17 cellular contexts compared by ENCODE assay signal in the genomic region with DNA sequence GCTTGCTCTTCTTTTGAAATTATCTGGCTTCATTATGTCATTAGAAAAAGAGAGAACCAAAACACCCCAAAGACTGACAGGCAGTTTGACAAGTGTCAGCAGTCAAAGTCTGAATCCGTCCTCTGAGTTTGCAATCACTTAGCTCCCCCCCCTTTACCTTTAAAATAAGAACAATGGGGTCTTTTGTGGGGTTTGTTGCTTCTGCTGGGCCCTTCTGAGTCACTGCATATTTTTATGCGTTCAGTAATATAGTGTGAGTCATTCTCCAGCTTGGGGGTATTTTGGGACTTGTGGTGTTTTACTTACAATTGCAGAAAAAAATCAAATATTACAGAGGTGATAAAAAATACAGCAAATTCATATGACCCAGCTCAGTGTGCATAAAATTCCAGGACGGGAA.
DNase-seq lines count a peak whose midpoint lies in the region; ATAC-seq, FAIRE-seq and TF ChIP-seq lines count a peak whose summit lies in the region.
"Had no signal": no experiment of that assay in that cellular context is flagged by ENCODE, and none has a peak within 500 bp of the region (broad histone marks: within the 10 kb centered on the region; RNA-seq: fewer than 3 reads in every experiment).

No MANE protein-coding gene starts in this region.

- no peak for TF ChIP-seq RAD21 in Ishikawa (IDR thresholded peaks at IDR 0.05; ENCODE audit: low read depth)

- FAIRE-seq in bronchial epithelial cell (lab: Jason Lieb, UNC): no peak
- FAIRE-seq: colon had no signal

- H3K9me3 Mint-ChIP-seq in activated T-cell treated with anti-CD3 and anti-CD28 coated beads, Interleukin-2, amount 50 U/mL, for 24 hours: no peaks in the 10 kb centered on the region

- TF ChIP-seq CTCF in bronchial epithelial cell (IDR thresholded peaks at IDR 0.05; ENCODE audit: insufficient read depth, low read length, severe bottlenecking) (no peak), lung (IDR thresholded peaks at IDR 0.05; ENCODE audit: control extremely low read depth, extremely low read depth) (no peak)

- no peak overlapping the region for H3K27ac ChIP-seq in lung (ENCODE audit: low read depth in 1 of 2, low read length in 1 of 2)
- H3K27ac ChIP-seq: left lung had no signal

- peak; percentile 20; the same call in 1 of the 2 replicates for TF ChIP-seq EP300 in Ishikawa (IDR thresholded peaks at IDR 0.05; ENCODE audit: borderline replicate concordance)

- H3K4me3 ChIP-seq in bronchial epithelial cell (ENCODE audit: low read depth, low read length) (no peak overlapping the region), lung (no peak overlapping the region)
- H3K4me3 ChIP-seq: left lung had no signal

- H3K27me3 ChIP-seq in bronchial epithelial cell (ENCODE audit: control insufficient read depth, insufficient read depth, low read length) (no peaks in the 10 kb centered on the region), lung (ENCODE audit: control insufficient read depth, insufficient read depth) (no peaks in the 10 kb centered on the region)
- H3K27me3 ChIP-seq: left lung had no signal

- no peaks in the 10 kb centered on the region for H3K36me3 ChIP-seq in bronchial epithelial cell (ENCODE audit: control insufficient read depth, insufficient read depth, low read length)
- H3K36me3 ChIP-seq in lung (ENCODE audit: control insufficient read depth in 2 of 2, insufficient read depth in 2 of 2, low read length in 2 of 2): no peaks in the 10 kb centered on the region
- H3K36me3 ChIP-seq: left lung had no signal

- DNase-seq in AG20443 (ENCODE audit: low spot score) (peak; percentile 38), bronchial epithelial cell (ENCODE audit: low read depth) (peak; percentile 65), lung (ENCODE audit: low spot score) (peak; percentile 3), NCI-H146 (lab: John Stamatoyannopoulos, UW) (no peak), midbrain (lab: John Stamatoyannopoulos, UW) (no peak), NCI-H1436 treated with DMSO at 0.1 percent for 48 hours (lab: John Stamatoyannopoulos, UW) (no peak)
- no peak for DNase-seq in activated T-cell treated with anti-CD3 and anti-CD28 coated beads, Interleukin-2, amount 50 U/mL, for 24 hours
- DNase-seq: activated CD4-positive, alpha-beta T cell treated with anti-CD3 and anti-CD28 coated beads for 1 hour; activated effector memory CD4-positive, alpha-beta T cell treated with anti-CD3 and anti-CD28 coated beads, Interleukin-2, amount 50 U/mL, for 16 hours; left lung; NCI-H1092 treated with DMSO at 0.1 percent for 48 hours; NCI-H524 treated with DMSO at 0.1 percent for 48 hours; SIG-M5; stimulated activated naive B cell treated with anti-CD40 and anti-IgM and Interleukin-4, amounts not matched to agents 10 μg/mL and 1 μg/mL and 100 μg/mL, for 72 hours had no signal

- peaks cover 3% of the 10 kb centered on the region for H3K27me3 Mint-ChIP-seq in activated T-cell treated with anti-CD3 and anti-CD28 coated beads, Interleukin-2, amount 50 U/mL, for 24 hours

- H3K4me1 ChIP-seq in lung (ENCODE audit: control insufficient read depth in 2 of 2, insufficient read depth in 2 of 2, low read length in 2 of 2): no peaks in the 10 kb centered on the region
- H3K4me1 ChIP-seq: left lung had no signal

- peaks cover 0 to 8% of the 10 kb centered on the region in 2 donors for H3K9me3 ChIP-seq in lung (ENCODE audit: control insufficient read depth in 2 of 2, insufficient read depth in 1 of 2, low read length in 1 of 2)
- H3K9me3 ChIP-seq: left lung had no signal

- H3K36me3 Mint-ChIP-seq in activated T-cell treated with anti-CD3 and anti-CD28 coated beads, Interleukin-2, amount 50 U/mL, for 24 hours (ENCODE audit: low read depth): no peaks in the 10 kb centered on the region
- H3K36me3 Mint-ChIP-seq: CD14-positive monocyte; stimulated activated naive B cell treated with anti-CD40 and anti-IgM and Interleukin-4, amounts not matched to agents 10 μg/mL and 1 μg/mL and 100 μg/mL, for 72 hours had no signal

- no peaks in the 10 kb centered on the region for H3K4me1 Mint-ChIP-seq in activated T-cell treated with anti-CD3 and anti-CD28 coated beads, Interleukin-2, amount 50 U/mL, for 24 hours (ENCODE audit: low read depth)
- H3K4me1 Mint-ChIP-seq: stimulated activated naive B cell treated with anti-CD40 and anti-IgM and Interleukin-4, amounts not matched to agents 10 μg/mL and 1 μg/mL and 100 μg/mL, for 72 hours had no signal

- 62 to 64% methylated on average over 3 of the region's 3 CpGs for WGBS in lung, 2 donors

- no peak for ATAC-seq in lung (ENCODE audit: insufficient read depth, low FRiP score)
- ATAC-seq: left lung; stimulated activated naive B cell treated with anti-CD40 and anti-IgM and Interleukin-4, amounts not matched to agents 10 μg/mL and 1 μg/mL and 100 μg/mL, for 72 hours had no signal

- H3K4me3 Mint-ChIP-seq in activated T-cell treated with anti-CD3 and anti-CD28 coated beads, Interleukin-2, amount 50 U/mL, for 24 hours: no peak overlapping the region
- H3K4me3 Mint-ChIP-seq: stimulated activated naive B cell treated with anti-CD40 and anti-IgM and Interleukin-4, amounts not matched to agents 10 μg/mL and 1 μg/mL and 100 μg/mL, for 72 hours had no signal

- H3K27ac Mint-ChIP-seq in activated T-cell treated with anti-CD3 and anti-CD28 coated beads, Interleukin-2, amount 50 U/mL, for 24 hours: no peak overlapping the region
- H3K27ac Mint-ChIP-seq: CD14-positive monocyte; stimulated activated naive B cell treated with anti-CD40 and anti-IgM and Interleukin-4, amounts not matched to agents 10 μg/mL and 1 μg/mL and 100 μg/mL, for 72 hours had no signal

TF ChIP-seq in Ishikawa, 13 proteins besides CTCF, POLR2A, EP300 and RAD21:
- TF ChIP-seq YY1 (IDR thresholded peaks at IDR 0.05; ENCODE audit: low read depth): no peak
- no peak for TF ChIP-seq CREB1 (IDR thresholded peaks at IDR 0.05; ENCODE audit: low read depth)
- no peak for TF ChIP-seq TAF1 (IDR thresholded peaks at IDR 0.05; ENCODE audit: low read depth)
- TF ChIP-seq, protein P1, sequence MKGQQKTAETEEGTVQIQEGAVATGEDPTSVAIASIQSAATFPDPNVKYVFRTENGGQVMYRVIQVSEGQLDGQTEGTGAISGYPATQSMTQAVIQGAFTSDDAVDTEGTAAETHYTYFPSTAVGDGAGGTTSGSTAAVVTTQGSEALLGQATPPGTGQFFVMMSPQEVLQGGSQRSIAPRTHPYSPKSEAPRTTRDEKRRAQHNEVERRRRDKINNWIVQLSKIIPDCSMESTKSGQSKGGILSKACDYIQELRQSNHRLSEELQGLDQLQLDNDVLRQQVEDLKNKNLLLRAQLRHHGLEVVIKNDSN (IDR thresholded peaks at IDR 0.05): no peak
- no peak for TF ChIP-seq TEAD4 (IDR thresholded peaks at IDR 0.05)
- no peak for TF ChIP-seq TCF12 (IDR thresholded peaks at IDR 0.05; ENCODE audit: low read depth)
- TF ChIP-seq NFIC (IDR thresholded peaks at IDR 0.05): no peak
- TF ChIP-seq ZBTB7A (IDR thresholded peaks at IDR 0.05; ENCODE audit: low read depth): no peak
- no peak for TF ChIP-seq CEBPB (IDR thresholded peaks at IDR 0.05)
- TF ChIP-seq, protein P2, sequence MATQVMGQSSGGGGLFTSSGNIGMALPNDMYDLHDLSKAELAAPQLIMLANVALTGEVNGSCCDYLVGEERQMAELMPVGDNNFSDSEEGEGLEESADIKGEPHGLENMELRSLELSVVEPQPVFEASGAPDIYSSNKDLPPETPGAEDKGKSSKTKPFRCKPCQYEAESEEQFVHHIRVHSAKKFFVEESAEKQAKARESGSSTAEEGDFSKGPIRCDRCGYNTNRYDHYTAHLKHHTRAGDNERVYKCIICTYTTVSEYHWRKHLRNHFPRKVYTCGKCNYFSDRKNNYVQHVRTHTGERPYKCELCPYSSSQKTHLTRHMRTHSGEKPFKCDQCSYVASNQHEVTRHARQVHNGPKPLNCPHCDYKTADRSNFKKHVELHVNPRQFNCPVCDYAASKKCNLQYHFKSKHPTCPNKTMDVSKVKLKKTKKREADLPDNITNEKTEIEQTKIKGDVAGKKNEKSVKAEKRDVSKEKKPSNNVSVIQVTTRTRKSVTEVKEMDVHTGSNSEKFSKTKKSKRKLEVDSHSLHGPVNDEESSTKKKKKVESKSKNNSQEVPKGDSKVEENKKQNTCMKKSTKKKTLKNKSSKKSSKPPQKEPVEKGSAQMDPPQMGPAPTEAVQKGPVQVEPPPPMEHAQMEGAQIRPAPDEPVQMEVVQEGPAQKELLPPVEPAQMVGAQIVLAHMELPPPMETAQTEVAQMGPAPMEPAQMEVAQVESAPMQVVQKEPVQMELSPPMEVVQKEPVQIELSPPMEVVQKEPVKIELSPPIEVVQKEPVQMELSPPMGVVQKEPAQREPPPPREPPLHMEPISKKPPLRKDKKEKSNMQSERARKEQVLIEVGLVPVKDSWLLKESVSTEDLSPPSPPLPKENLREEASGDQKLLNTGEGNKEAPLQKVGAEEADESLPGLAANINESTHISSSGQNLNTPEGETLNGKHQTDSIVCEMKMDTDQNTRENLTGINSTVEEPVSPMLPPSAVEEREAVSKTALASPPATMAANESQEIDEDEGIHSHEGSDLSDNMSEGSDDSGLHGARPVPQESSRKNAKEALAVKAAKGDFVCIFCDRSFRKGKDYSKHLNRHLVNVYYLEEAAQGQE (IDR thresholded peaks at IDR 0.05; ENCODE audit: low read depth): no peak
- TF ChIP-seq, protein P3, sequence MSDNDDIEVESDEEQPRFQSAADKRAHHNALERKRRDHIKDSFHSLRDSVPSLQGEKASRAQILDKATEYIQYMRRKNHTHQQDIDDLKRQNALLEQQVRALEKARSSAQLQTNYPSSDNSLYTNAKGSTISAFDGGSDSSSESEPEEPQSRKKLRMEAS (IDR thresholded peaks at IDR 0.05): no peak
TF ChIP-seq in Ishikawa: peak in this region for 0.

Comparison
In these comparisons a context has a peak if more than half of its experiments do, and no peak if none do; other contexts are left out.
1. DNase-seq: peak in AG20443 (single experiment), bronchial epithelial cell (single experiment) and lung (single experiment); none in activated T-cell treated with anti-CD3 and anti-CD28 coated beads, Interleukin-2, amount 50 U/mL, for 24 hours (single experiment), NCI-H146 (single experiment), midbrain (single experiment) and NCI-H1436 treated with DMSO at 0.1 percent for 48 hours (single experiment).